In the genomic region with DNA sequence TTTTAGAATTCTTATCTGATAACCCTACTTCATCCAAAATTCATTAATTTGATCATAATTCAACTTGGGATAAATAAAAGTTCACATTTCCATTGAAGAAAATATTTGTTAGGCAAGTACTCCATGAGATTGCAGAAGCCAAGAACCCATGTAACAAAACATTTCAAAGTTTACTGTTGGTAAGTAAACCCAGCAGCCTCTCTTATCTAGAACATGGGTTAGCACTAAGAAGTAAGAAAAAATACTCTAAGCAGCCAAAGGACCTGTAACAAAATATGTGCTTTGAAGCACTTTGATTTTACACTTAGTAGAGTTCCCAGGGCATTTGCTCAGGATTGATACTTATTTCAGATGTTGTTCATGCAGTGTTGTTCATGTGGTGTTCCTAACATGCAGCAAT, we compare ENCODE assay signal across 19 cellular contexts. TPM values are rescaled to one million over a fixed set of nuclear protein-coding genes. Genes with fewer than 3 reads are reported as not detected.
DNase-seq lines count a peak whose midpoint lies in the region; ATAC-seq and TF ChIP-seq lines count a peak whose summit lies in the region.
"Had no signal": no experiment of that assay in that cellular context is flagged by ENCODE, and none has a peak within 500 bp of the region (broad histone marks: within the 10 kb centered on the region; RNA-seq: fewer than 3 reads in every experiment).

No MANE protein-coding gene starts in this region.

- ATAC-seq in lower lobe of right lung, result peak; percentile 19 to 54
- ATAC-seq in GM19463 (IDR thresholded peaks at IDR 0.05; ENCODE audit: unreplicated experiment), result no peak
- no peak for ATAC-seq in GM19035 (IDR thresholded peaks at IDR 0.05; ENCODE audit: unreplicated experiment)

- no peak for TF ChIP-seq CTCF in OCI-LY1 (IDR thresholded peaks at IDR 0.05; ENCODE audit: low read length)
- TF ChIP-seq CTCF in lower lobe of right lung (IDR thresholded peaks at IDR 0.05), result no peak

- H3K4me1 ChIP-seq in OCI-LY1 (ENCODE audit: insufficient read depth, low read length, severe bottlenecking) (peaks cover 92% of the 10 kb centered on the region), lower lobe of right lung (peaks cover 82% of the 10 kb centered on the region)

- H3K36me3 Mint-ChIP-seq in activated naive CD4-positive, alpha-beta T cell treated with anti-CD3 and anti-CD28 coated beads, Interleukin-2, amount 50 U/mL, for 24 hours, result peaks cover 6% of the 10 kb centered on the region
- H3K36me3 Mint-ChIP-seq in activated naive CD4-positive, alpha-beta T cell treated with anti-CD3 and anti-CD28 coated beads, Interleukin-2, amount 10 ng/mL, durations not matched to agents 7 days and 5 days, result peaks cover 62% of the 10 kb centered on the region

- H2AFZ ChIP-seq in OCI-LY1 (ENCODE audit: low read length), result no peak overlapping the region

- intact Hi-C loops in lower lobe of right lung (cut with DNase I), result no loop called here

- H3K27ac ChIP-seq in OCI-LY1 (ENCODE audit: low read depth, low read length, poor library complexity, severe bottlenecking) (peak overlapping the region; percentile 6), lower lobe of right lung (no peak overlapping the region)
- H3K27ac ChIP-seq: epithelial cell of prostate, heart left ventricle had no signal

- no peak overlapping the region for H3K4me2 ChIP-seq in OCI-LY1 (ENCODE audit: low read length)

- no peak overlapping the region for H3K4me3 ChIP-seq in OCI-LY1 (ENCODE audit: low read depth, low read length, poor library complexity, severe bottlenecking)
- H3K4me3 ChIP-seq in lower lobe of right lung, result no peak overlapping the region
- H3K4me3 ChIP-seq: heart left ventricle had no signal

- H3F3A ChIP-seq in OCI-LY1 (ENCODE audit: insufficient read depth, low read length), result no peaks in the 10 kb centered on the region

- no peaks in the 10 kb centered on the region for H3K27me3 Mint-ChIP-seq in activated naive CD4-positive, alpha-beta T cell treated with anti-CD3 and anti-CD28 coated beads, Interleukin-2, amount 50 U/mL, for 24 hours
- no peaks in the 10 kb centered on the region for H3K27me3 Mint-ChIP-seq in activated naive CD4-positive, alpha-beta T cell treated with anti-CD3 and anti-CD28 coated beads, Interleukin-2, amount 10 ng/mL, durations not matched to agents 7 days and 5 days
- H3K27me3 Mint-ChIP-seq: progenitor cell of endocrine pancreas had no signal

- H3K36me3 ChIP-seq in OCI-LY1 (ENCODE audit: insufficient read depth, low read length) (peaks cover 15% of the 10 kb centered on the region; the same call in 1 of the 2 replicates), lower lobe of right lung (no peaks in the 10 kb centered on the region)
- H3K36me3 ChIP-seq: heart left ventricle had no signal

- H3K9me3 ChIP-seq in OCI-LY1 (ENCODE audit: low read length), result no peaks in the 10 kb centered on the region
- no peaks in the 10 kb centered on the region for H3K9me3 ChIP-seq in lower lobe of right lung
- H3K9me3 ChIP-seq: heart left ventricle had no signal

- peak overlapping the region; percentile 30 for H3K4me3 Mint-ChIP-seq in activated naive CD4-positive, alpha-beta T cell treated with anti-CD3 and anti-CD28 coated beads, Interleukin-2, amount 50 U/mL, for 24 hours
- no peak overlapping the region for H3K4me3 Mint-ChIP-seq in activated naive CD4-positive, alpha-beta T cell treated with anti-CD3 and anti-CD28 coated beads, Interleukin-2, amount 10 ng/mL, durations not matched to agents 7 days and 5 days

- H3K79me2 ChIP-seq in OCI-LY1 (ENCODE audit: insufficient read depth, low read length), result peaks cover 100% of the 10 kb centered on the region

- H3K27me3 ChIP-seq in OCI-LY1 (ENCODE audit: insufficient read depth, low read length) (no peaks in the 10 kb centered on the region), lower lobe of right lung (ENCODE audit: low read depth) (no peaks in the 10 kb centered on the region)
- H3K27me3 ChIP-seq: heart left ventricle had no signal

- H4K20me1 ChIP-seq in OCI-LY1 (ENCODE audit: insufficient read depth, low read length), result peaks cover 8% of the 10 kb centered on the region; the same call in 1 of the 2 replicates

- CTCF ChIA-PET in activated naive CD4-positive, alpha-beta T cell treated with anti-CD3 and anti-CD28 coated beads, Interleukin-2, amount 10 ng/mL, durations not matched to agents 7 days and 5 days (lab: Charles Lee), result interaction anchor here (3.1 kb wide), 1 partner anchor 14 kb away, joined by 8 read pairs; no protein-coding TSS in a partner anchor

- no peaks in the 10 kb centered on the region for H3K9me3 Mint-ChIP-seq in activated naive CD4-positive, alpha-beta T cell treated with anti-CD3 and anti-CD28 coated beads, Interleukin-2, amount 50 U/mL, for 24 hours
- H3K9me3 Mint-ChIP-seq in activated naive CD4-positive, alpha-beta T cell treated with anti-CD3 and anti-CD28 coated beads, Interleukin-2, amount 10 ng/mL, durations not matched to agents 7 days and 5 days, result no peaks in the 10 kb centered on the region
- H3K9me3 Mint-ChIP-seq: activated naive CD4-positive, alpha-beta T cell treated with anti-CD3 and anti-CD28 coated beads, Interleukin-2, amount 50 U/mL, for 72 hours had no signal

- peaks cover 89% of the 10 kb centered on the region for H3K4me1 Mint-ChIP-seq in activated naive CD4-positive, alpha-beta T cell treated with anti-CD3 and anti-CD28 coated beads, Interleukin-2, amount 50 U/mL, for 24 hours
- peaks cover 87% of the 10 kb centered on the region for H3K4me1 Mint-ChIP-seq in activated naive CD4-positive, alpha-beta T cell treated with anti-CD3 and anti-CD28 coated beads, Interleukin-2, amount 10 ng/mL, durations not matched to agents 7 days and 5 days

- H3K9ac ChIP-seq in OCI-LY1 (ENCODE audit: low read length), result no peak overlapping the region

- peak overlapping the region; percentile 66 for H3K27ac Mint-ChIP-seq in activated naive CD4-positive, alpha-beta T cell treated with anti-CD3 and anti-CD28 coated beads, Interleukin-2, amount 50 U/mL, for 24 hours
- no peak overlapping the region for H3K27ac Mint-ChIP-seq in activated naive CD4-positive, alpha-beta T cell treated with anti-CD3 and anti-CD28 coated beads, Interleukin-2, amount 10 ng/mL, durations not matched to agents 7 days and 5 days
- H3K27ac Mint-ChIP-seq: progenitor cell of endocrine pancreas had no signal

- no peaks in the 10 kb centered on the region for H3K9me2 ChIP-seq in OCI-LY1 (ENCODE audit: low read depth, low read length)

- no peak for DNase-seq in activated naive CD4-positive, alpha-beta T cell treated with anti-CD3 and anti-CD28 coated beads, Interleukin-2, amount 10 ng/mL, durations not matched to agents 7 days and 5 days
- DNase-seq in lower lobe of right lung, result no peak
- DNase-seq in NCI-H187 treated with DMSO at 0.1 percent for 48 hours (lab: John Stamatoyannopoulos, UW), result no peak
- DNase-seq: activated CD4-positive, alpha-beta T cell treated with anti-CD3 and anti-CD28 coated beads for 48 hours; COR-L47; heart left ventricle; Kasumi-1; NCI-H1092; NCI-H345; NCI-H774; stimulated activated CD8-positive, alpha-beta memory T cell treated with anti-CD3 and anti-CD28 coated beads, Interleukin-4, amount 100 ng/mL, for 48 hours; substantia nigra had no signal

RNA-seq across cellular contexts. Expression of a gene that starts 8.7 kb away (rescaled TPM):
- 28.7 TPM for total RNA-seq in lower lobe of right lung

Comparison
In these comparisons a context has a peak if more than half of its experiments do, and no peak if none do; other contexts are left out.
1. ATAC-seq: peak in lower lobe of right lung (2 of 2); none in GM19463 (single experiment) and GM19035 (single experiment).